In genomic region chr22:38374433-38374831, GRCh38 we compare ENCODE assay signal across 8 cellular contexts. TPM values are rescaled to one million over a fixed set of nuclear protein-coding genes. Genes with fewer than 3 reads are reported as not detected.
DNase-seq lines count a peak whose midpoint lies in the region; ATAC-seq and TF ChIP-seq lines count a peak whose summit lies in the region.
"Not testable (repeated sequence)": the region's sequence is repeated elsewhere in the genome, so short reads cannot be mapped to it uniquely, and the experiment has no call there.

No MANE protein-coding gene starts in this region.

- H3K79me2 ChIP-seq in SU-DHL-6 (ENCODE audit: insufficient read depth, low read length) = not testable (repeated sequence)

- not testable (repeated sequence) for H3K9me3 ChIP-seq in CD4-positive, CD25-positive, alpha-beta regulatory T cell (ENCODE audit: control insufficient read depth in 2 of 2, low read length in 2 of 2); SU-DHL-6 (ENCODE audit: insufficient read depth, low read length)

- peaks cover 13 to 29% (median 20%) of the 10 kb centered on the region in 4 donors for H3K4me1 Mint-ChIP-seq in CD4-positive, CD25-positive, alpha-beta regulatory T cell
- H3K4me1 Mint-ChIP-seq in activated CD8-positive, alpha-beta T cell treated with anti-CD3 and anti-CD28 coated beads, Interleukin-2, amount 10 ng/mL, durations not matched to agents 7 days and 5 days (ENCODE audit: low read depth) = peaks cover 23% of the 10 kb centered on the region
- H3K4me1 Mint-ChIP-seq in activated naive CD8-positive, alpha-beta T cell treated with anti-CD3 and anti-CD28 coated beads, Interleukin-2, amount 10 ng/mL, durations not matched to agents 7 days and 5 days = not testable (repeated sequence)
- peaks cover 40% of the 10 kb centered on the region for H3K4me1 Mint-ChIP-seq in memory B cell
- H3K4me1 Mint-ChIP-seq in stimulated activated naive CD8-positive, alpha-beta T cell treated with anti-CD3 and anti-CD28 coated beads, Interleukin-15, amount 100 ng/mL, for 72 hours = peaks cover 19% of the 10 kb centered on the region

- H3K4me3 ChIP-seq in CD4-positive, CD25-positive, alpha-beta regulatory T cell (ENCODE audit: low read depth, low read length); SU-DHL-6 (ENCODE audit: insufficient read depth, low read length, poor library complexity, severe bottlenecking); skeletal muscle cell (ENCODE audit: low read depth, low read length): not testable (repeated sequence)

- POLR2A ChIA-PET in activated CD8-positive, alpha-beta T cell treated with anti-CD3 and anti-CD28 coated beads, Interleukin-2, amount 10 ng/mL, durations not matched to agents 7 days and 5 days (lab: Charles Lee); activated naive CD8-positive, alpha-beta T cell treated with anti-CD3 and anti-CD28 coated beads, Interleukin-2, amount 10 ng/mL, durations not matched to agents 7 days and 5 days (lab: Charles Lee): not testable (repeated sequence)

- not testable (repeated sequence) for TF ChIP-seq CTCF in SU-DHL-6 (IDR thresholded peaks at IDR 0.05; ENCODE audit: insufficient read depth, low read length, poor library complexity, severe bottlenecking)

- H3K27me3 ChIP-seq in CD4-positive, CD25-positive, alpha-beta regulatory T cell (ENCODE audit: control insufficient read depth, insufficient read depth, low read length); SU-DHL-6 (ENCODE audit: low read length): not testable (repeated sequence)

- H3K9ac ChIP-seq in SU-DHL-6 (ENCODE audit: low read length) = peak overlapping the region; percentile 37; the same call in 1 of the 2 replicates

- H3K27ac ChIP-seq in CD4-positive, CD25-positive, alpha-beta regulatory T cell (ENCODE audit: insufficient read depth, low read length, poor library complexity, severe bottlenecking) = peak overlapping the region; percentile 60
- peak overlapping the region; percentile 82 for H3K27ac ChIP-seq in SU-DHL-6 (ENCODE audit: low read depth, low read length)

- H3K4me2 ChIP-seq in SU-DHL-6 (ENCODE audit: low read depth, low read length, poor library complexity, severe bottlenecking) = peak overlapping the region; percentile 44

- not testable (repeated sequence) for H2AFZ ChIP-seq in SU-DHL-6 (ENCODE audit: low read depth, low read length, severe bottlenecking)

- DNase-seq in CD4-positive, CD25-positive, alpha-beta regulatory T cell; activated CD8-positive, alpha-beta T cell treated with anti-CD3 and anti-CD28 coated beads, Interleukin-2, amount 10 ng/mL, durations not matched to agents 7 days and 5 days; activated naive CD8-positive, alpha-beta T cell treated with anti-CD3 and anti-CD28 coated beads, Interleukin-2, amount 10 ng/mL, durations not matched to agents 7 days and 5 days; stimulated activated naive CD8-positive, alpha-beta T cell treated with anti-CD3 and anti-CD28 coated beads, Interleukin-15, amount 100 ng/mL, for 72 hours: not testable (repeated sequence)
- DNase-seq in LHCN-M2 (ENCODE audit: low read depth) (peak; percentile 89), memory B cell (ENCODE audit: low spot score in 2 of 2) (peak in 1 of 2 donors; percentile 46), skeletal muscle cell (ENCODE audit: low read depth) (peak; percentile 31)

- not testable (repeated sequence) for H3K4me1 ChIP-seq in CD4-positive, CD25-positive, alpha-beta regulatory T cell (ENCODE audit: control insufficient read depth, insufficient read depth, low read length, poor library complexity, severe bottlenecking)

- H3K27me3 Mint-ChIP-seq in CD4-positive, CD25-positive, alpha-beta regulatory T cell; activated CD8-positive, alpha-beta T cell treated with anti-CD3 and anti-CD28 coated beads, Interleukin-2, amount 10 ng/mL, durations not matched to agents 7 days and 5 days (ENCODE audit: low read depth); activated naive CD8-positive, alpha-beta T cell treated with anti-CD3 and anti-CD28 coated beads, Interleukin-2, amount 10 ng/mL, durations not matched to agents 7 days and 5 days; memory B cell; stimulated activated naive CD8-positive, alpha-beta T cell treated with anti-CD3 and anti-CD28 coated beads, Interleukin-15, amount 100 ng/mL, for 72 hours: not testable (repeated sequence)

- H3K27ac Mint-ChIP-seq in CD4-positive, CD25-positive, alpha-beta regulatory T cell = peak overlapping the region in 2 of 3 donors; percentile 46 to 82
- peak overlapping the region; percentile 74 for H3K27ac Mint-ChIP-seq in activated CD8-positive, alpha-beta T cell treated with anti-CD3 and anti-CD28 coated beads, Interleukin-2, amount 10 ng/mL, durations not matched to agents 7 days and 5 days
- H3K27ac Mint-ChIP-seq in activated naive CD8-positive, alpha-beta T cell treated with anti-CD3 and anti-CD28 coated beads, Interleukin-2, amount 10 ng/mL, durations not matched to agents 7 days and 5 days = peak overlapping the region; percentile 43
- H3K27ac Mint-ChIP-seq in memory B cell = peak overlapping the region; percentile 97
- H3K27ac Mint-ChIP-seq in stimulated activated naive CD8-positive, alpha-beta T cell treated with anti-CD3 and anti-CD28 coated beads, Interleukin-15, amount 100 ng/mL, for 72 hours = peak overlapping the region; percentile 42 to 43

- H3K36me3 Mint-ChIP-seq in CD4-positive, CD25-positive, alpha-beta regulatory T cell = peaks cover 20% of the 10 kb centered on the region
- peaks cover 13% of the 10 kb centered on the region for H3K36me3 Mint-ChIP-seq in activated CD8-positive, alpha-beta T cell treated with anti-CD3 and anti-CD28 coated beads, Interleukin-2, amount 10 ng/mL, durations not matched to agents 7 days and 5 days (ENCODE audit: low read depth)
- H3K36me3 Mint-ChIP-seq in activated naive CD8-positive, alpha-beta T cell treated with anti-CD3 and anti-CD28 coated beads, Interleukin-2, amount 10 ng/mL, durations not matched to agents 7 days and 5 days = peaks cover 16% of the 10 kb centered on the region
- H3K36me3 Mint-ChIP-seq in memory B cell = peaks cover 32% of the 10 kb centered on the region

- not testable (repeated sequence) for ATAC-seq in CD4-positive, CD25-positive, alpha-beta regulatory T cell (ENCODE audit: low read depth in 2 of 2); activated CD8-positive, alpha-beta T cell treated with anti-CD3 and anti-CD28 coated beads, Interleukin-2, amount 10 ng/mL, durations not matched to agents 7 days and 5 days; activated naive CD8-positive, alpha-beta T cell treated with anti-CD3 and anti-CD28 coated beads, Interleukin-2, amount 10 ng/mL, durations not matched to agents 7 days and 5 days (ENCODE audit: low read depth); memory B cell (ENCODE audit: low read depth); stimulated activated naive CD8-positive, alpha-beta T cell treated with anti-CD3 and anti-CD28 coated beads, Interleukin-15, amount 100 ng/mL, for 72 hours

- not testable (repeated sequence) for H3K9me2 ChIP-seq in SU-DHL-6 (replicated peaks; ENCODE audit: insufficient read depth, low read length)

- H3K4me3 Mint-ChIP-seq in CD4-positive, CD25-positive, alpha-beta regulatory T cell = peak overlapping the region; percentile 31 to 83 (median 40)
- H3K4me3 Mint-ChIP-seq in activated CD8-positive, alpha-beta T cell treated with anti-CD3 and anti-CD28 coated beads, Interleukin-2, amount 10 ng/mL, durations not matched to agents 7 days and 5 days = peak overlapping the region; percentile 3
- not testable (repeated sequence) for H3K4me3 Mint-ChIP-seq in activated naive CD8-positive, alpha-beta T cell treated with anti-CD3 and anti-CD28 coated beads, Interleukin-2, amount 10 ng/mL, durations not matched to agents 7 days and 5 days
- H3K4me3 Mint-ChIP-seq in memory B cell = peak overlapping the region; percentile 67
- peak overlapping the region in 1 of 2 donors; percentile 5 for H3K4me3 Mint-ChIP-seq in stimulated activated naive CD8-positive, alpha-beta T cell treated with anti-CD3 and anti-CD28 coated beads, Interleukin-15, amount 100 ng/mL, for 72 hours

- H3K36me3 ChIP-seq in CD4-positive, CD25-positive, alpha-beta regulatory T cell (ENCODE audit: control insufficient read depth, insufficient read depth, low read length); SU-DHL-6 (ENCODE audit: low read length): not testable (repeated sequence)

- not testable (repeated sequence) for H3F3A ChIP-seq in SU-DHL-6 (ENCODE audit: insufficient read depth)

- H3K9me3 Mint-ChIP-seq in CD4-positive, CD25-positive, alpha-beta regulatory T cell; memory B cell: not testable (repeated sequence)
- H3K9me3 Mint-ChIP-seq in activated CD8-positive, alpha-beta T cell treated with anti-CD3 and anti-CD28 coated beads, Interleukin-2, amount 10 ng/mL, durations not matched to agents 7 days and 5 days (ENCODE audit: insufficient read depth) = peaks cover 19% of the 10 kb centered on the region
- peaks cover 11% of the 10 kb centered on the region for H3K9me3 Mint-ChIP-seq in activated naive CD8-positive, alpha-beta T cell treated with anti-CD3 and anti-CD28 coated beads, Interleukin-2, amount 10 ng/mL, durations not matched to agents 7 days and 5 days
- peaks cover 15 to 20% of the 10 kb centered on the region in 2 donors for H3K9me3 Mint-ChIP-seq in stimulated activated naive CD8-positive, alpha-beta T cell treated with anti-CD3 and anti-CD28 coated beads, Interleukin-15, amount 100 ng/mL, for 72 hours

- CTCF ChIA-PET in activated CD8-positive, alpha-beta T cell treated with anti-CD3 and anti-CD28 coated beads, Interleukin-2, amount 10 ng/mL, durations not matched to agents 7 days and 5 days (lab: Charles Lee) = not testable (repeated sequence)

- not testable (repeated sequence) for H4K20me1 ChIP-seq in SU-DHL-6 (ENCODE audit: low read depth, low read length)

RNA-seq across cellular contexts. Expression of gene CSNK1E, which starts 57.2 kb away (rescaled TPM):
- 154 TPM for total RNA-seq in CD4-positive, CD25-positive, alpha-beta regulatory T cell
- 10 to 100 TPM in 2 of 4 donors, 1 to 10 TPM in 2; 7.4 to 12.4 (median 9.5) TPM for polyA plus RNA-seq in CD4-positive, CD25-positive, alpha-beta regulatory T cell
- total RNA-seq in LHCN-M2 (2014; rRNA removed) = 121 and 134 TPM in 2 replicates
- 120 TPM for polyA plus RNA-seq in LHCN-M2 (2012)
- total RNA-seq in activated CD8-positive, alpha-beta T cell treated with anti-CD3 and anti-CD28 coated beads, Interleukin-2, amount 10 ng/mL, durations not matched to agents 7 days and 5 days = 10 to 100 TPM; 74.7 to 82.9 TPM
- 10 to 100 TPM; 98.5 to 99.3 TPM for total RNA-seq in activated naive CD8-positive, alpha-beta T cell treated with anti-CD3 and anti-CD28 coated beads, Interleukin-2, amount 10 ng/mL, durations not matched to agents 7 days and 5 days

Comparison
In these comparisons a context has a peak if more than half of its experiments do, and no peak if none do; other contexts are left out.
1. H3K27ac Mint-ChIP-seq: peak in every context shown above with its lines; median percentile 97 in memory B cell; 74 in activated CD8-positive, alpha-beta T cell treated with anti-CD3 and anti-CD28 coated beads, Interleukin-2, amount 10 ng/mL, durations not matched to agents 7 days and 5 days; 64 in CD4-positive, CD25-positive, alpha-beta regulatory T cell; 43 in activated naive CD8-positive, alpha-beta T cell treated with anti-CD3 and anti-CD28 coated beads, Interleukin-2, amount 10 ng/mL, durations not matched to agents 7 days and 5 days; 42 in stimulated activated naive CD8-positive, alpha-beta T cell treated with anti-CD3 and anti-CD28 coated beads, Interleukin-15, amount 100 ng/mL, for 72 hours.